10 cellular contexts compared by ENCODE assay signal in genomic region chr20:24469116-24470030, GRCh38. TPM values are rescaled to one million over a fixed set of nuclear protein-coding genes. Genes with fewer than 3 reads are reported as not detected.
DNase-seq lines count a peak whose midpoint lies in the region; TF ChIP-seq lines count a peak whose summit lies in the region.
"Had no signal": no experiment of that assay in that cellular context is flagged by ENCODE, and none has a peak within 500 bp of the region (broad histone marks: within the 10 kb centered on the region; RNA-seq: fewer than 3 reads in every experiment).

TSS of gene SYNDIG1 (plus strand) at chr20:24469629. CDS start at chr20:24543098, 73,469 bp downstream.

- H3K27ac ChIP-seq in A673 (ENCODE audit: low read depth, low read length, poor library complexity, severe bottlenecking), result peak within 1 kb of the TSS; percentile 71
- no peak within 1 kb of the TSS for H3K27ac ChIP-seq in esophagus muscularis mucosa (replicated peaks in 1 of 4)
- no peak within 1 kb of the TSS for H3K27ac ChIP-seq in CD8-positive, alpha-beta memory T cell (ENCODE audit: low read depth, low read length)

- DNase-seq in A673 (ENCODE audit: low spot score), result peak; percentile 66
- DNase-seq in NCI-H1105 (lab: John Stamatoyannopoulos, UW), result peak; percentile 44
- DNase-seq in esophagus muscularis mucosa (ENCODE audit: extremely low spot score), result no peak
- DNase-seq in neural crest cell (ENCODE audit: low read depth, low spot score), result peak; percentile 16
- DNase-seq in CD8-positive, alpha-beta memory T cell, result no peak
- no peak for DNase-seq in epidermal melanocyte (ENCODE audit: insufficient read length, low spot score)
- no peak for DNase-seq in NCI-H187 (lab: John Stamatoyannopoulos, UW)
- no peak for DNase-seq in stimulated activated naive CD4-positive, alpha-beta T cell treated with Interleukin-2 at 50 U/mL for 16 hours (lab: John Stamatoyannopoulos, UW)
- DNase-seq: activated naive CD4-positive, alpha-beta T cell treated with anti-CD3 and anti-CD28 coated beads, Interleukin-2, amount 10 ng/mL, durations not matched to agents 7 days and 5 days had no signal

- POLR2A ChIA-PET in A673 (lab: Charles Lee; ENCODE audit: low non-redundant PET), result interaction anchor here (0.6 kb wide), 1 partner anchor 219 kb away, joined by 3 read pairs; no protein-coding TSS in a partner anchor
- POLR2A ChIA-PET in CD8-positive, alpha-beta memory T cell (lab: Charles Lee), result no interaction called here

- H3K4me3 ChIP-seq in A673 (ENCODE audit: low read depth, low read length, poor library complexity, severe bottlenecking), result peak within 1 kb of the TSS; percentile 71
- peak within 1 kb of the TSS; percentile 46 to 55 (median 48) for H3K4me3 ChIP-seq in esophagus muscularis mucosa
- H3K4me3 ChIP-seq in CD8-positive, alpha-beta memory T cell (ENCODE audit: low read length), result no peak within 1 kb of the TSS
- H3K4me3 ChIP-seq: K562 had no signal

- H3K4me1 Mint-ChIP-seq in neural crest cell, result peaks cover 20% of the 10 kb centered on the region
- H3K4me1 Mint-ChIP-seq in CD8-positive, alpha-beta memory T cell, result no peaks in the 10 kb centered on the region

- H3K36me3 Mint-ChIP-seq in neural crest cell (ENCODE audit: low read depth), result no peaks in the 10 kb centered on the region
- H3K36me3 Mint-ChIP-seq in CD8-positive, alpha-beta memory T cell, result no peaks in the 10 kb centered on the region
- H3K36me3 Mint-ChIP-seq: activated naive CD4-positive, alpha-beta T cell treated with anti-CD3 and anti-CD28 coated beads, Interleukin-2, amount 10 ng/mL, durations not matched to agents 7 days and 5 days had no signal

- no peak for TF ChIP-seq CTCF in A673 (conservative IDR thresholded peaks at IDR 0.05; ENCODE audit: low read depth, low read length)
- TF ChIP-seq CTCF in esophagus muscularis mucosa (IDR thresholded peaks at IDR 0.05), result no peak
- no peak for TF ChIP-seq CTCF in neural crest cell (conservative IDR thresholded peaks at IDR 0.05)

- H3K4me1 ChIP-seq in A673 (ENCODE audit: insufficient read depth, low read length, poor library complexity, severe bottlenecking) (peaks cover 17% of the 10 kb centered on the region), esophagus muscularis mucosa (peaks cover 3 to 26% (median 25%) of the 10 kb centered on the region in 4 donors)
- no peaks in the 10 kb centered on the region for H3K4me1 ChIP-seq in CD8-positive, alpha-beta memory T cell (ENCODE audit: insufficient read depth, low read length)

- CTCF ChIA-PET in A673 (lab: Charles Lee), result no interaction called here
- CTCF ChIA-PET in CD8-positive, alpha-beta memory T cell (lab: Charles Lee), result no interaction called here

- H3K9me3 ChIP-seq in A673 (ENCODE audit: low read depth, low read length, poor library complexity, severe bottlenecking) (no peaks in the 10 kb centered on the region), esophagus muscularis mucosa (no peaks in the 10 kb centered on the region)
- H3K9me3 ChIP-seq in CD8-positive, alpha-beta memory T cell (ENCODE audit: low read length), result no peaks in the 10 kb centered on the region

- TF ChIP-seq POLR2A in esophagus muscularis mucosa (IDR thresholded peaks at IDR 0.05; ENCODE audit: low read depth), result no peak

- no peak for TF ChIP-seq EP300 in esophagus muscularis mucosa (IDR thresholded peaks at IDR 0.05)

- peaks cover 93% of the 10 kb centered on the region for H3K27me3 Mint-ChIP-seq in neural crest cell (ENCODE audit: low read depth)
- H3K27me3 Mint-ChIP-seq in CD8-positive, alpha-beta memory T cell, result peaks cover 22 to 49% of the 10 kb centered on the region in 2 donors

- intact Hi-C loops in A673 (cut with micrococcal nuclease; ENCODE audit: unreplicated experiment) (loop anchor here (5.0 to 10.0 kb wide), 2 partner anchors 178 to 315 kb away; no protein-coding TSS in a partner anchor), esophagus muscularis mucosa (cut with DNase I) (no loop called here)

- peak within 1 kb of the TSS; percentile 84 for H3K4me3 Mint-ChIP-seq in neural crest cell
- peak within 1 kb of the TSS in 1 of 7 donors; percentile 23 for H3K4me3 Mint-ChIP-seq in CD8-positive, alpha-beta memory T cell
- H3K4me3 Mint-ChIP-seq: activated naive CD4-positive, alpha-beta T cell treated with anti-CD3 and anti-CD28 coated beads, Interleukin-2, amount 10 ng/mL, durations not matched to agents 7 days and 5 days had no signal

- 0% methylated on average over 14 of the region's 110 CpGs for whole genome bisulfite sequencing in esophagus muscularis mucosa

- H3K27me3 ChIP-seq in A673 (replicated peaks; ENCODE audit: insufficient read depth, low read depth, low read length, poor library complexity) (peaks cover 40% of the 10 kb centered on the region), esophagus muscularis mucosa (peaks cover 0 to 58% (median 12%) of the 10 kb centered on the region in 4 donors)
- peaks cover 6% of the 10 kb centered on the region for H3K27me3 ChIP-seq in CD8-positive, alpha-beta memory T cell (ENCODE audit: insufficient read depth, low read length, poor library complexity, severe bottlenecking)

- no peaks in the 10 kb centered on the region for H3K9me3 Mint-ChIP-seq in neural crest cell
- H3K9me3 Mint-ChIP-seq in CD8-positive, alpha-beta memory T cell, result no peaks in the 10 kb centered on the region
- H3K9me3 Mint-ChIP-seq: activated naive CD4-positive, alpha-beta T cell treated with anti-CD3 and anti-CD28 coated beads, Interleukin-2, amount 10 ng/mL, durations not matched to agents 7 days and 5 days had no signal

- no TSS peak for BruUV-seq in A673 (replicated peaks; lab: Mats Ljungman, UMichigan)

- H3K36me3 ChIP-seq in A673 (ENCODE audit: insufficient read depth, low read length, poor library complexity, severe bottlenecking), result no peaks in the 10 kb centered on the region
- H3K36me3 ChIP-seq in esophagus muscularis mucosa, result no peaks in the 10 kb centered on the region
- no peaks in the 10 kb centered on the region for H3K36me3 ChIP-seq in CD8-positive, alpha-beta memory T cell (ENCODE audit: insufficient read depth, low read length)

- no peak within 1 kb of the TSS for H3K27ac Mint-ChIP-seq in neural crest cell (ENCODE audit: unreplicated experiment)
- no peak within 1 kb of the TSS for H3K27ac Mint-ChIP-seq in CD8-positive, alpha-beta memory T cell
- H3K27ac Mint-ChIP-seq: activated naive CD4-positive, alpha-beta T cell treated with anti-CD3 and anti-CD28 coated beads, Interleukin-2, amount 10 ng/mL, durations not matched to agents 7 days and 5 days had no signal

RNA-seq across cellular contexts. Expression of gene SYNDIG1, which starts in this region (rescaled TPM):
- 16.6 and 17.9 TPM in 2 replicates for total RNA-seq in A673 (2021)
- total RNA-seq in esophagus muscularis mucosa, result not detected
- total RNA-seq in neural crest cell, result 0.49 and 0.75 TPM in 2 replicates
- not detected for total RNA-seq in CD8-positive, alpha-beta memory T cell
- polyA plus RNA-seq in CD8-positive, alpha-beta memory T cell, result not detected
- total RNA-seq: K562 had no signal
- polyA plus RNA-seq: K562 had no signal

Comparison
In these comparisons a context has a peak if more than half of its experiments do, and no peak if none do; other contexts are left out.
1. RNA of gene SYNDIG1 (total RNA-seq): 16.6 to 17.9 TPM in A673; 0.49 to 0.75 TPM in neural crest cell, not detected in esophagus muscularis mucosa and not detected in CD8-positive, alpha-beta memory T cell; every median in the first group is over 10 times any median in the second.
2. Peak in DNase-seq in neural crest cell; RNA of the gene not detected or under 1 TPM.
3. DNase-seq: peak in A673 (single experiment) and NCI-H1105 (single experiment); none in esophagus muscularis mucosa (single experiment), CD8-positive, alpha-beta memory T cell (0 of 5), epidermal melanocyte (single experiment), NCI-H187 (0 of 2) and stimulated activated naive CD4-positive, alpha-beta T cell treated with Interleukin-2 at 50 U/mL for 16 hours (single experiment).